22 cellular contexts compared by ENCODE assay signal in the genomic region with DNA sequence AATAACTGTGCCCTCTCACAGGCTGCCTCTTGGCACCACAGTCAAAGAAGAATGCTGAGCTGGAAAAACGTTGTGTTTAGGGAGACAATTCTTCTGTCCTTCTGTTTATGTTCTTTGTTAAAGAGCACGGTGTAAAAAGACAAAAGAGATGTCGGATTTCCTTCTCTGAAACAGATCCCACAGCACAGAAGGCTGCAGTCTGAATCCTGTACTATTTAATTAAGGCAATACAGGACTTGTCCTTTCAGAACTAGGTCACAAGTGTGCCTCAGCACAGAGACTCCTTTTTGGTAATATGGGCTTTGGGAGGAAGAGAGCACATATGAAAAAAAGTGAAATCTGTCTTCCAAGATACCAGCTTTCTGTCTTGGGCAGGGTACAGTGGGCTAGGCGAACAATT.
DNase-seq lines count a peak whose midpoint lies in the region; ATAC-seq, FAIRE-seq and TF ChIP-seq lines count a peak whose summit lies in the region.
"Had no signal": no experiment of that assay in that cellular context is flagged by ENCODE, and none has a peak within 500 bp of the region (broad histone marks: within the 10 kb centered on the region; RNA-seq: fewer than 3 reads in every experiment).

No MANE protein-coding gene starts in this region.

- no peak for ATAC-seq in activated CD4-positive, CD25-positive, alpha-beta regulatory T cell treated with anti-CD3 and anti-CD28 coated beads, Interleukin-2, amount 50 U/mL, for 24 hours
- ATAC-seq: CD8-positive, alpha-beta T cell; GM12878; GM23338 had no signal

- FAIRE-seq in GM12892 (lab: Jason Lieb, UNC) = no peak
- FAIRE-seq: GM12878, GM18507, H54 had no signal

- no peaks in the 10 kb centered on the region for H3K79me2 ChIP-seq in neural progenitor cell (ENCODE audit: low read depth)

- intact Hi-C loops in breast epithelium (cut with DNase I; ENCODE audit: low total_unique reads) = no loop called here

- H3K9me3 ChIP-seq in neural progenitor cell (ENCODE audit: low read depth) = no peaks in the 10 kb centered on the region
- no peaks in the 10 kb centered on the region for H3K9me3 ChIP-seq in breast epithelium
- H3K9me3 ChIP-seq: BLaER1 had no signal

- TF ChIP-seq POLR2A in GM12892 (IDR thresholded peaks at IDR 0.05; ENCODE audit: low read depth, low read length) = no peak
- TF ChIP-seq POLR2A in breast epithelium (IDR thresholded peaks at IDR 0.05) = no peak

- H3K27ac Mint-ChIP-seq in brain (peak overlapping the region; percentile 48 to 91 (median 56)), neural progenitor cell (no peak overlapping the region)
- H3K27ac Mint-ChIP-seq: CD14-positive monocyte; CD8-positive, alpha-beta T cell; GM23338 had no signal

- H3K4me1 Mint-ChIP-seq in brain = peaks cover 48% of the 10 kb centered on the region
- peaks cover 13% of the 10 kb centered on the region for H3K4me1 Mint-ChIP-seq in neural progenitor cell
- H3K4me1 Mint-ChIP-seq: CD14-positive monocyte had no signal

- peaks cover 14% of the 10 kb centered on the region for H3K4me1 ChIP-seq in neural progenitor cell
- H3K4me1 ChIP-seq in breast epithelium = no peaks in the 10 kb centered on the region
- H3K4me1 ChIP-seq: BLaER1 had no signal

- H4K20me1 ChIP-seq in neural progenitor cell (ENCODE audit: low read depth) = no peaks in the 10 kb centered on the region
- H4K20me1 ChIP-seq: BLaER1 had no signal

- H3K4me3 ChIP-seq in neural progenitor cell (no peak overlapping the region), breast epithelium (no peak overlapping the region)
- H3K4me3 ChIP-seq: BLaER1, GM12878, GM23338 had no signal

- no peaks in the 10 kb centered on the region for H3K36me3 ChIP-seq in neural progenitor cell
- H3K36me3 ChIP-seq in breast epithelium = no peaks in the 10 kb centered on the region
- H3K36me3 ChIP-seq: BLaER1 had no signal

- TF ChIP-seq CTCF in brain (conservative IDR thresholded peaks at IDR 0.05) (no peak), neural progenitor cell (IDR thresholded peaks at IDR 0.05) (no peak), breast epithelium (IDR thresholded peaks at IDR 0.05) (no peak)

- H2AFZ ChIP-seq in neural progenitor cell (replicated peaks) = no peak overlapping the region
- H2AFZ ChIP-seq: GM23338 had no signal

- H3K4me2 ChIP-seq in neural progenitor cell = peak overlapping the region; percentile 33
- H3K4me2 ChIP-seq: BLaER1, GM23338 had no signal

- no peak overlapping the region for H3K27ac ChIP-seq in neural progenitor cell
- H3K27ac ChIP-seq in temporal lobe (ENCODE audit: low read depth, low read length) = peak overlapping the region; percentile 78
- no peak overlapping the region for H3K27ac ChIP-seq in breast epithelium
- H3K27ac ChIP-seq: BLaER1, HL-60 had no signal

- H3K27me3 Mint-ChIP-seq in brain = peaks cover 8% of the 10 kb centered on the region
- no peaks in the 10 kb centered on the region for H3K27me3 Mint-ChIP-seq in neural progenitor cell (ENCODE audit: insufficient read depth, low read depth)

- peak overlapping the region in 1 of 5 experiments; percentile 16 for H3K4me3 Mint-ChIP-seq in brain
- H3K4me3 Mint-ChIP-seq in neural progenitor cell = no peak overlapping the region
- H3K4me3 Mint-ChIP-seq: CD14-positive monocyte; CD8-positive, alpha-beta T cell; GM23338 had no signal

- H3K9me3 Mint-ChIP-seq in brain (no peaks in the 10 kb centered on the region), neural progenitor cell (no peaks in the 10 kb centered on the region)
- H3K9me3 Mint-ChIP-seq: GM23338 had no signal

- H3K36me3 Mint-ChIP-seq in brain = no peaks in the 10 kb centered on the region
- no peaks in the 10 kb centered on the region for H3K36me3 Mint-ChIP-seq in neural progenitor cell
- H3K36me3 Mint-ChIP-seq: CD14-positive monocyte; CD8-positive, alpha-beta T cell had no signal

- no peaks in the 10 kb centered on the region for H3F3A ChIP-seq in neural progenitor cell (ENCODE audit: low read depth)

- DNase-seq in globus pallidus (ENCODE audit: low spot score) (peak; percentile 60), neural progenitor cell (ENCODE audit: low spot score) (no peak), GM12892 (ENCODE audit: insufficient read length) (no peak), breast epithelium (ENCODE audit: low spot score in 2 of 2) (no peak)
- DNase-seq: 8988T; CD8-positive, alpha-beta T cell; COR-L47; DMS 273 treated with DMSO at 0.1 percent for 48 hours; DMS53; DND-41; EL; HCEC 1CT had no signal

- H3K27me3 ChIP-seq in neural progenitor cell (no peaks in the 10 kb centered on the region), breast epithelium (no peaks in the 10 kb centered on the region)
- H3K27me3 ChIP-seq: BLaER1 had no signal

- H3K9ac ChIP-seq in neural progenitor cell = no peak overlapping the region
- H3K9ac ChIP-seq: BLaER1 had no signal
